ENCODE assay signal across 1 cellular context in the genomic region with DNA sequence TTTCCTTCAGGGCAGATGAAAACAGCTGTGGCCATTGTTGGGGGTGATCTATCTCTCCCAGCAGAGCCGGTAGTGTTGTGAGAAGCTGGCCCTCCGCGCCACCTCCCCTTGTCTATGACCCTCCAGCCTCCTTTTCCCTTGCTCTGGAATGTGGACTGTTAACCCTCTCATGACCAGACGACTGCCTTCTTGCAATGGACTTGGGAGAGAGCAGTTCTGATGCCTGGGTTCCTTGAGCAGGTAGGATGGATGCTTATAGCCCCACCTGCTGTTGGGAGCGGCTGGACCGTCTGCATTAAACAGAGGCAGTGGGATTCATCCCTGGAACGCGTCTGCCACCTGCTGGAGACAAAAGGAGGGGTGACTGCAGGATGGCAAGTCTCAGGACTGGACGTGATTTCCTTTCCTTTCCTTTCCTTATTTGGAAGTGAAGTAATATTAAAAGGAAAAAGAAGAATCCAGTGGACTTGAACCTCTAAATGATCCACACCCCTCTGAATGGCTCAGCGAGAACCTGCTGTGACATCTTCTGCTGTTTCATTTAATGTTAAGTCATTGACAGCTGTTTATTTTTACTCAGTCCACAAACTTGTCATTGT.
TF ChIP-seq lines count a peak whose summit lies in the region.

No MANE protein-coding gene starts in this region.

TF ChIP-seq in HepG2, 621 proteins besides CTCF, POLR2A, EP300 and RAD21 (continued from another document and continues in another):
- TF ChIP-seq, protein P1, sequence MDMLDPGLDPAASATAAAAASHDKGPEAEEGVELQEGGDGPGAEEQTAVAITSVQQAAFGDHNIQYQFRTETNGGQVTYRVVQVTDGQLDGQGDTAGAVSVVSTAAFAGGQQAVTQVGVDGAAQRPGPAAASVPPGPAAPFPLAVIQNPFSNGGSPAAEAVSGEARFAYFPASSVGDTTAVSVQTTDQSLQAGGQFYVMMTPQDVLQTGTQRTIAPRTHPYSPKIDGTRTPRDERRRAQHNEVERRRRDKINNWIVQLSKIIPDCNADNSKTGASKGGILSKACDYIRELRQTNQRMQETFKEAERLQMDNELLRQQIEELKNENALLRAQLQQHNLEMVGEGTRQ (IDR thresholded peaks at IDR 0.05; ENCODE audit: low read depth, low read length), result no peak
- TF ChIP-seq, protein P1 (CRISPR knock-in tag; IDR thresholded peaks at IDR 0.05; ENCODE audit: borderline replicate concordance), result peak; percentile 66; the same call in 1 of the 2 replicates
- TF ChIP-seq ZNF589 (CRISPR knock-in tag; conservative IDR thresholded peaks at IDR 0.05), result no peak
- TF ChIP-seq NBN (conservative IDR thresholded peaks at IDR 0.05), result no peak
- TF ChIP-seq ZNF629 (CRISPR knock-in tag; conservative IDR thresholded peaks at IDR 0.05), result no peak
- TF ChIP-seq SRF (IDR thresholded peaks at IDR 0.05; ENCODE audit: low read depth, low read length), result peak; percentile 93
- no peak for TF ChIP-seq ASH2L (IDR thresholded peaks at IDR 0.05; ENCODE audit: insufficient read length, low read depth, low read length)
- no peak for TF ChIP-seq SNAPC2 (CRISPR knock-in tag; IDR thresholded peaks at IDR 0.05)
- TF ChIP-seq ZNF749 (CRISPR knock-in tag; IDR thresholded peaks at IDR 0.05; ENCODE audit: borderline replicate concordance), result no peak
- TF ChIP-seq GABPA (IDR thresholded peaks at IDR 0.05; ENCODE audit: low read depth, low read length), result no peak
- no peak for TF ChIP-seq GABPA (CRISPR knock-in tag; IDR thresholded peaks at IDR 0.05; ENCODE audit: low read depth)
- no peak for TF ChIP-seq ZNF230 (CRISPR knock-in tag; IDR thresholded peaks at IDR 0.05)
- TF ChIP-seq, protein P2, sequence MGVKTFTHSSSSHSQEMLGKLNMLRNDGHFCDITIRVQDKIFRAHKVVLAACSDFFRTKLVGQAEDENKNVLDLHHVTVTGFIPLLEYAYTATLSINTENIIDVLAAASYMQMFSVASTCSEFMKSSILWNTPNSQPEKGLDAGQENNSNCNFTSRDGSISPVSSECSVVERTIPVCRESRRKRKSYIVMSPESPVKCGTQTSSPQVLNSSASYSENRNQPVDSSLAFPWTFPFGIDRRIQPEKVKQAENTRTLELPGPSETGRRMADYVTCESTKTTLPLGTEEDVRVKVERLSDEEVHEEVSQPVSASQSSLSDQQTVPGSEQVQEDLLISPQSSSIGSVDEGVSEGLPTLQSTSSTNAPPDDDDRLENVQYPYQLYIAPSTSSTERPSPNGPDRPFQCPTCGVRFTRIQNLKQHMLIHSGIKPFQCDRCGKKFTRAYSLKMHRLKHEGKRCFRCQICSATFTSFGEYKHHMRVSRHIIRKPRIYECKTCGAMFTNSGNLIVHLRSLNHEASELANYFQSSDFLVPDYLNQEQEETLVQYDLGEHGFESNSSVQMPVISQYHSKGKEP (CRISPR knock-in tag; IDR thresholded peaks at IDR 0.05), result no peak
- TF ChIP-seq YEATS4 (CRISPR knock-in tag; IDR thresholded peaks at IDR 0.05; ENCODE audit: borderline replicate concordance), result no peak
- no peak for TF ChIP-seq ZBTB1 (CRISPR knock-in tag; IDR thresholded peaks at IDR 0.05; ENCODE audit: borderline replicate concordance)
- TF ChIP-seq ZNF839 (CRISPR knock-in tag; IDR thresholded peaks at IDR 0.05; ENCODE audit: borderline replicate concordance), result no peak
- no peak for TF ChIP-seq ZNF577 (CRISPR knock-in tag; IDR thresholded peaks at IDR 0.05; ENCODE audit: borderline replicate concordance, low read depth)
- TF ChIP-seq KLF13 (CRISPR knock-in tag; IDR thresholded peaks at IDR 0.05), result no peak
- peak; percentile 83; the same call in 1 of the 2 replicates for TF ChIP-seq PITX1 (CRISPR knock-in tag; IDR thresholded peaks at IDR 0.05)
- TF ChIP-seq HES4 (CRISPR knock-in tag; IDR thresholded peaks at IDR 0.05; ENCODE audit: borderline replicate concordance), result no peak
- peak; percentile 44; the same call in 1 of the 2 replicates for TF ChIP-seq BHLHE40 (IDR thresholded peaks at IDR 0.05; ENCODE audit: low read length)
- TF ChIP-seq NFATC3 (CRISPR knock-in tag; IDR thresholded peaks at IDR 0.05), result no peak
- TF ChIP-seq, protein P3, sequence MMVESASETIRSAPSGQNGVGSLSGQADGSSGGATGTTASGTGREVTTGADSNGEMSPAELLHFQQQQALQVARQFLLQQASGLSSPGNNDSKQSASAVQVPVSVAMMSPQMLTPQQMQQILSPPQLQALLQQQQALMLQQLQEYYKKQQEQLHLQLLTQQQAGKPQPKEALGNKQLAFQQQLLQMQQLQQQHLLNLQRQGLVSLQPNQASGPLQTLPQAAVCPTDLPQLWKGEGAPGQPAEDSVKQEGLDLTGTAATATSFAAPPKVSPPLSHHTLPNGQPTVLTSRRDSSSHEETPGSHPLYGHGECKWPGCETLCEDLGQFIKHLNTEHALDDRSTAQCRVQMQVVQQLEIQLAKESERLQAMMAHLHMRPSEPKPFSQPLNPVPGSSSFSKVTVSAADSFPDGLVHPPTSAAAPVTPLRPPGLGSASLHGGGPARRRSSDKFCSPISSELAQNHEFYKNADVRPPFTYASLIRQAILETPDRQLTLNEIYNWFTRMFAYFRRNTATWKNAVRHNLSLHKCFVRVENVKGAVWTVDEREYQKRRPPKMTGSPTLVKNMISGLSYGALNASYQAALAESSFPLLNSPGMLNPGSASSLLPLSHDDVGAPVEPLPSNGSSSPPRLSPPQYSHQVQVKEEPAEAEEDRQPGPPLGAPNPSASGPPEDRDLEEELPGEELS (CRISPR knock-in tag; IDR thresholded peaks at IDR 0.05), result no peak
- peak; percentile 85 for TF ChIP-seq GATAD2A (CRISPR knock-in tag; IDR thresholded peaks at IDR 0.05)
- TF ChIP-seq DNMT1 (CRISPR knock-in tag; IDR thresholded peaks at IDR 0.05), result no peak
- TF ChIP-seq ZSCAN12 (CRISPR knock-in tag; IDR thresholded peaks at IDR 0.05), result no peak
- TF ChIP-seq, protein P4, sequence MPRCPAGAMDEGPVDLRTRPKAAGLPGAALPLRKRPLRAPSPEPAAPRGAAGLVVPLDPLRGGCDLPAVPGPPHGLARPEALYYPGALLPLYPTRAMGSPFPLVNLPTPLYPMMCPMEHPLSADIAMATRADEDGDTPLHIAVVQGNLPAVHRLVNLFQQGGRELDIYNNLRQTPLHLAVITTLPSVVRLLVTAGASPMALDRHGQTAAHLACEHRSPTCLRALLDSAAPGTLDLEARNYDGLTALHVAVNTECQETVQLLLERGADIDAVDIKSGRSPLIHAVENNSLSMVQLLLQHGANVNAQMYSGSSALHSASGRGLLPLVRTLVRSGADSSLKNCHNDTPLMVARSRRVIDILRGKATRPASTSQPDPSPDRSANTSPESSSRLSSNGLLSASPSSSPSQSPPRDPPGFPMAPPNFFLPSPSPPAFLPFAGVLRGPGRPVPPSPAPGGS (CRISPR knock-in tag; IDR thresholded peaks at IDR 0.05), result 0 out of 2 replicates have a peak, but pooled peaks have one; percentile 28
- TF ChIP-seq ZNF256 (CRISPR knock-in tag; conservative IDR thresholded peaks at IDR 0.05), result no peak
- no peak for TF ChIP-seq ZNF329 (CRISPR knock-in tag; IDR thresholded peaks at IDR 0.05; ENCODE audit: low read depth)
- peak; percentile 40; the same call in 1 of the 2 replicates for TF ChIP-seq GABPB1 (CRISPR knock-in tag; IDR thresholded peaks at IDR 0.05)
- peak; percentile 92 for TF ChIP-seq REPIN1 (CRISPR knock-in tag; IDR thresholded peaks at IDR 0.05; ENCODE audit: borderline replicate concordance, low read depth)
- TF ChIP-seq SUZ12 (IDR thresholded peaks at IDR 0.05; ENCODE audit: low read depth, low read length), result no peak
- TF ChIP-seq KAT8 (CRISPR knock-in tag; IDR thresholded peaks at IDR 0.05), result peak; percentile 69
- TF ChIP-seq, protein P5, sequence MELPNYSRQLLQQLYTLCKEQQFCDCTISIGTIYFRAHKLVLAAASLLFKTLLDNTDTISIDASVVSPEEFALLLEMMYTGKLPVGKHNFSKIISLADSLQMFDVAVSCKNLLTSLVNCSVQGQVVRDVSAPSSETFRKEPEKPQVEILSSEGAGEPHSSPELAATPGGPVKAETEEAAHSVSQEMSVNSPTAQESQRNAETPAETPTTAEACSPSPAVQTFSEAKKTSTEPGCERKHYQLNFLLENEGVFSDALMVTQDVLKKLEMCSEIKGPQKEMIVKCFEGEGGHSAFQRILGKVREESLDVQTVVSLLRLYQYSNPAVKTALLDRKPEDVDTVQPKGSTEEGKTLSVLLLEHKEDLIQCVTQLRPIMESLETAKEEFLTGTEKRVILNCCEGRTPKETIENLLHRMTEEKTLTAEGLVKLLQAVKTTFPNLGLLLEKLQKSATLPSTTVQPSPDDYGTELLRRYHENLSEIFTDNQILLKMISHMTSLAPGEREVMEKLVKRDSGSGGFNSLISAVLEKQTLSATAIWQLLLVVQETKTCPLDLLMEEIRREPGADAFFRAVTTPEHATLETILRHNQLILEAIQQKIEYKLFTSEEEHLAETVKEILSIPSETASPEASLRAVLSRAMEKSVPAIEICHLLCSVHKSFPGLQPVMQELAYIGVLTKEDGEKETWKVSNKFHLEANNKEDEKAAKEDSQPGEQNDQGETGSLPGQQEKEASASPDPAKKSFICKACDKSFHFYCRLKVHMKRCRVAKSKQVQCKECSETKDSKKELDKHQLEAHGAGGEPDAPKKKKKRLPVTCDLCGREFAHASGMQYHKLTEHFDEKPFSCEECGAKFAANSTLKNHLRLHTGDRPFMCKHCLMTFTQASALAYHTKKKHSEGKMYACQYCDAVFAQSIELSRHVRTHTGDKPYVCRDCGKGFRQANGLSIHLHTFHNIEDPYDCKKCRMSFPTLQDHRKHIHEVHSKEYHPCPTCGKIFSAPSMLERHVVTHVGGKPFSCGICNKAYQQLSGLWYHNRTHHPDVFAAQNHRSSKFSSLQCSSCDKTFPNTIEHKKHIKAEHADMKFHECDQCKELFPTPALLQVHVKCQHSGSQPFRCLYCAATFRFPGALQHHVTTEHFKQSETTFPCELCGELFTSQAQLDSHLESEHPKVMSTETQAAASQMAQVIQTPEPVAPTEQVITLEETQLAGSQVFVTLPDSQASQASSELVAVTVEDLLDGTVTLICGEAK (IDR thresholded peaks at IDR 0.05), result no peak
- TF ChIP-seq, protein P5 (CRISPR knock-in tag; IDR thresholded peaks at IDR 0.05), result no peak
- no peak for TF ChIP-seq SRSF1 (optimal IDR thresholded peaks at IDR 0.05; ENCODE audit: low read depth, low read length)
- 0 out of 2 replicates have a peak, but pooled peaks have one; percentile 23 for TF ChIP-seq GATA4 (IDR thresholded peaks at IDR 0.05; ENCODE audit: borderline replicate concordance, low read depth)
- TF ChIP-seq ZNF263 (CRISPR knock-in tag; IDR thresholded peaks at IDR 0.05), result no peak
- TF ChIP-seq, protein P6, sequence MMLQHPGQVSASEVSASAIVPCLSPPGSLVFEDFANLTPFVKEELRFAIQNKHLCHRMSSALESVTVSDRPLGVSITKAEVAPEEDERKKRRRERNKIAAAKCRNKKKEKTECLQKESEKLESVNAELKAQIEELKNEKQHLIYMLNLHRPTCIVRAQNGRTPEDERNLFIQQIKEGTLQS (CRISPR knock-in tag; IDR thresholded peaks at IDR 0.05), result no peak
- TF ChIP-seq WIZ (CRISPR knock-in tag; IDR thresholded peaks at IDR 0.05), result no peak
- TF ChIP-seq FIP1L1 (IDR thresholded peaks at IDR 0.05; ENCODE audit: borderline replicate concordance, insufficient read depth, low read depth, low read length), result no peak
- no peak for TF ChIP-seq ZSCAN30 (CRISPR knock-in tag; IDR thresholded peaks at IDR 0.05)
- TF ChIP-seq ZMYM3 (CRISPR knock-in tag; IDR thresholded peaks at IDR 0.05), result peak; percentile 52; the same call in 1 of the 2 replicates
- no peak for TF ChIP-seq NCOR1 (IDR thresholded peaks at IDR 0.05; ENCODE audit: borderline replicate concordance, low read length)
- no peak for TF ChIP-seq ZNF768 (CRISPR knock-in tag; IDR thresholded peaks at IDR 0.05)
- no peak for TF ChIP-seq GLI4 (CRISPR knock-in tag; IDR thresholded peaks at IDR 0.05; ENCODE audit: borderline replicate concordance)
- TF ChIP-seq ZFP62 (CRISPR knock-in tag; IDR thresholded peaks at IDR 0.05), result no peak
- TF ChIP-seq TBP (CRISPR knock-in tag; IDR thresholded peaks at IDR 0.05), result no peak
- TF ChIP-seq KMT2B (CRISPR knock-in tag; IDR thresholded peaks at IDR 0.05), result no peak
- TF ChIP-seq ZNF781 (CRISPR knock-in tag; IDR thresholded peaks at IDR 0.05; ENCODE audit: borderline replicate concordance, not compliant biosample characterization), result peak; percentile 91
- no peak for TF ChIP-seq REXO4 (CRISPR knock-in tag; IDR thresholded peaks at IDR 0.05; ENCODE audit: borderline replicate concordance)
- no peak for TF ChIP-seq HMGA1 (CRISPR knock-in tag; conservative IDR thresholded peaks at IDR 0.05)
- TF ChIP-seq, protein P7, sequence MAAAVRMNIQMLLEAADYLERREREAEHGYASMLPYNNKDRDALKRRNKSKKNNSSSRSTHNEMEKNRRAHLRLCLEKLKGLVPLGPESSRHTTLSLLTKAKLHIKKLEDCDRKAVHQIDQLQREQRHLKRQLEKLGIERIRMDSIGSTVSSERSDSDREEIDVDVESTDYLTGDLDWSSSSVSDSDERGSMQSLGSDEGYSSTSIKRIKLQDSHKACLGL (CRISPR knock-in tag; IDR thresholded peaks at IDR 0.05), result no peak
- no peak for TF ChIP-seq HOXA9 (CRISPR knock-in tag; IDR thresholded peaks at IDR 0.05; ENCODE audit: borderline replicate concordance)
- TF ChIP-seq TEAD2 (CRISPR knock-in tag; IDR thresholded peaks at IDR 0.05), result no peak
